In the genomic region with DNA sequence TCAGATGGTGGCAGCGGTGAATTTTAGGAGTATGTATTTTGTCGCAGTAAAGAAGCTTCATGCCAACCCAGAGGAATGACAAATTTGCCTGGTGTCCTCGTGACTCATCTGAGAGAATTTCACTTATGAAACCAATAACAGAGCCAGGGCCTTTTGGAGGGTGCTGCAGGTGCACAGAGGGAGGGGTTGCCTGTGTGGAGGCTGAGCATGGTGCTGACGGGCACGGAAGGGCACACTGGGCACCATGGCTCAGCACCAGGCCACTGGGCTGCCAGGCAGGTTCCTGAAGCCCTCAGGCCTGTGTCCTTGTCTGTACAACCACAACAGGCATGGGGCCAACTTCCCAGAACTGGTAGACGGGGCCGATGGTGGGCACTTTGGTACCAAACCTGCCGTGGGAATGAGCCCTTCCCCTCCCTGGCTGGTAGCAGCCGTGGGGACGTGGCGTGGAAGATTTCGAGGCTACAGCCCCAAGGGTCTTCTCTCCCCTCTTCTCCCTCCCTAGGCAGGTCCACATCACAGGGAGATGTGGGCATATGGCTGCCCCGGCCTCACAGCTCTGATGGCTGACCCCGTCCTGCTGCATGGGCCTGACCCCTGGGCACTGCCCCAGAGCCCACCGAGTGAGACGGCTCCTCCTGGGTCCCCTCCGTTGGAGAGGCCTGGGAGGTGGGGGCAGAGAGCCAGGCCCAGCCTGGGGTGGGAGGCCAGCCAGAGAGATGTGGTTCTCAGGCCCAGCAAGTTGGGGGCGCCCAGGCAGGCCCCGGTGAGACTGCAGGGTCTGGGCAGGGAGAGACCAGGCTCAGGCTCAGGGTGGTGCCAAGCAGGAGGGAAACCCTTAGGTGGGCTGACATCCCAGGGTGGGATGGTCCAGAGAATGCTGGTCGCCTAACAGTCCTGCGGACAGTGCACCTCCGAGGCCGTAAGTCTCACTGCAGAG, we compare ENCODE assay signal across 22 cellular contexts. TPM values are rescaled to one million over a fixed set of nuclear protein-coding genes. Genes with fewer than 3 reads are reported as not detected.
DNase-seq lines count a peak whose midpoint lies in the region; ATAC-seq, FAIRE-seq and TF ChIP-seq lines count a peak whose summit lies in the region.
"Had no signal": no experiment of that assay in that cellular context is flagged by ENCODE, and none has a peak within 500 bp of the region (broad histone marks: within the 10 kb centered on the region; RNA-seq: fewer than 3 reads in every experiment).

No MANE protein-coding gene starts in this region.

- 86% methylated on average over 20 to 23 of the region's 23 CpGs for WGBS in lower leg skin, 2 donors
- 90 to 93% methylated on average over 8 to 22 of the region's 23 CpGs for WGBS in transverse colon (ENCODE audit: low coverage in 1 of 2), 2 donors

- DNase-seq in left ventricle myocardium superior, result peak; percentile 23
- no peak for DNase-seq in cardiac septum (ENCODE audit: low spot score)
- peak; percentile 54 for DNase-seq in RWPE2 (ENCODE audit: low spot score)
- DNase-seq in lower lobe of right lung, result peak; percentile 34
- DNase-seq in lower leg skin (ENCODE audit: low spot score in 2 of 2), result no peak
- no peak for DNase-seq in D721Med (ENCODE audit: insufficient read length, low spot score)
- no peak for DNase-seq in transverse colon
- DNase-seq: activated CD4-positive, CD25-positive, alpha-beta regulatory T cell treated with anti-CD3 and anti-CD28 coated beads, Interleukin-2, amount 50 U/mL, for 72 hours; activated CD8-positive, alpha-beta T cell treated with anti-CD3 and anti-CD28 coated beads for 36 hours; activated effector memory CD4-positive, alpha-beta T cell treated with Interleukin-2 at 50 U/mL for 16 hours; C1 segment of cervical spinal cord; Calu3; effector CD4-positive, alpha-beta T cell; NCI-H2107; NCI-H446 treated with DMSO at 0.1 percent for 48 hours; nephron progenitor cell; OCI-M1; stimulated activated CD4-positive, alpha-beta T cell treated with anti-CD3 and anti-CD28 coated beads, Interleukin-1b, Interleukin-23, amount 100 ng/mL, for 48 hours; T-cell had no signal

- ATAC-seq in left ventricle myocardium superior (no peak), RWPE2 (ENCODE audit: low read depth) (no peak), lower lobe of right lung (no peak), GM19467 (IDR thresholded peaks at IDR 0.05; ENCODE audit: unreplicated experiment) (no peak)
- ATAC-seq: activated CD8-positive, alpha-beta T cell treated with anti-CD3 and anti-CD28 coated beads for 36 hours; left lung; T-cell had no signal

- no peak for TF ChIP-seq POLR2A in lower leg skin (IDR thresholded peaks at IDR 0.05)
- TF ChIP-seq POLR2A in transverse colon (IDR thresholded peaks at IDR 0.05), result no peak

- H3K9me3 ChIP-seq in RWPE2 (ENCODE audit: severe bottlenecking) (no peaks in the 10 kb centered on the region), lower lobe of right lung (no peaks in the 10 kb centered on the region), transverse colon (no peaks in the 10 kb centered on the region)
- H3K9me3 ChIP-seq: left lung had no signal

- TF ChIP-seq CTCF in RWPE2 (IDR thresholded peaks at IDR 0.05; ENCODE audit: poor library complexity, severe bottlenecking) (no peak), lower lobe of right lung (IDR thresholded peaks at IDR 0.05) (no peak), lower leg skin (IDR thresholded peaks at IDR 0.05) (no peak), D721Med (IDR thresholded peaks at IDR 0.05; ENCODE audit: insufficient read depth, missing control alignments) (no peak), transverse colon (IDR thresholded peaks at IDR 0.05) (no peak)

- FAIRE-seq in D721Med (lab: Jason Lieb, UNC), result no peak
- FAIRE-seq: TTC549 had no signal

- intact Hi-C loops in left ventricle myocardium superior (cut with micrococcal nuclease), result no loop called here
- intact Hi-C loops in cardiac septum (cut with DNase I), result no loop called here
- intact Hi-C loops in lower lobe of right lung (cut with DNase I), result no loop called here
- intact Hi-C loops in lower leg skin (cut with DNase I; ENCODE audit: low total_unique reads), result no loop called here
- intact Hi-C loops in transverse colon (cut with DNase I; ENCODE audit: low total_unique reads), result no loop called here

- H3K4me3 ChIP-seq in RWPE2 (ENCODE audit: severe bottlenecking), result no peak overlapping the region
- no peak overlapping the region for H3K4me3 ChIP-seq in lower lobe of right lung
- no peak overlapping the region for H3K4me3 ChIP-seq in lower leg skin (ENCODE audit: low read depth, poor library complexity, severe bottlenecking)
- no peak overlapping the region for H3K4me3 ChIP-seq in transverse colon
- H3K4me3 ChIP-seq: left lung had no signal

- in situ Hi-C loops in transverse colon (cut with MboI; ENCODE audit: low pct_ligation_motif_present in 1 of 4, low pct_unique_long_range_greater_than_20kb in 1 of 4, low sequenced_read_pairs in 3 of 4), result no loop called here

- no peaks in the 10 kb centered on the region for H3K27me3 ChIP-seq in RWPE2 (ENCODE audit: insufficient read depth, poor library complexity, severe bottlenecking)
- H3K27me3 ChIP-seq in lower lobe of right lung (ENCODE audit: low read depth), result no peaks in the 10 kb centered on the region
- H3K27me3 ChIP-seq in transverse colon, result no peaks in the 10 kb centered on the region

- no peaks in the 10 kb centered on the region for H3K36me3 ChIP-seq in RWPE2 (ENCODE audit: low read depth)
- H3K36me3 ChIP-seq in lower lobe of right lung, result no peaks in the 10 kb centered on the region
- H3K36me3 ChIP-seq in transverse colon, result no peaks in the 10 kb centered on the region
- H3K36me3 ChIP-seq: left lung had no signal

- no peak for TF ChIP-seq EP300 in transverse colon (IDR thresholded peaks at IDR 0.05; ENCODE audit: low read depth)

- H3K4me1 ChIP-seq in RWPE2 (ENCODE audit: insufficient read depth, poor library complexity, severe bottlenecking) (no peaks in the 10 kb centered on the region), lower lobe of right lung (no peaks in the 10 kb centered on the region), transverse colon (no peaks in the 10 kb centered on the region)
- H3K4me1 ChIP-seq: left lung had no signal

- H3K27ac ChIP-seq in RWPE2 (ENCODE audit: poor library complexity, severe bottlenecking) (no peak overlapping the region), lower lobe of right lung (no peak overlapping the region), transverse colon (no peak overlapping the region)
- H3K27ac ChIP-seq: left lung had no signal

RNA-seq across cellular contexts. Expression of a gene that starts 30.2 kb away (rescaled TPM):
- total RNA-seq in left ventricle myocardium superior (1.0 TPM), cardiac septum (1.5 TPM), lower lobe of right lung (2.0 TPM), lower leg skin (under 1 TPM; 0.17 to 0.49 (median 0.40) TPM), transverse colon (under 1 TPM; 0.14 to 0.75 (median 0.54) TPM)

Comparison
In these comparisons a context has a peak if more than half of its experiments do, and no peak if none do; other contexts are left out.
1. DNase-seq: peak in left ventricle myocardium superior (single experiment), RWPE2 (single experiment) and lower lobe of right lung (single experiment); none in cardiac septum (single experiment), lower leg skin (0 of 2), D721Med (single experiment) and transverse colon (single experiment).